Comparison of ENCODE assay signal across 20 cellular contexts in the genomic region with DNA sequence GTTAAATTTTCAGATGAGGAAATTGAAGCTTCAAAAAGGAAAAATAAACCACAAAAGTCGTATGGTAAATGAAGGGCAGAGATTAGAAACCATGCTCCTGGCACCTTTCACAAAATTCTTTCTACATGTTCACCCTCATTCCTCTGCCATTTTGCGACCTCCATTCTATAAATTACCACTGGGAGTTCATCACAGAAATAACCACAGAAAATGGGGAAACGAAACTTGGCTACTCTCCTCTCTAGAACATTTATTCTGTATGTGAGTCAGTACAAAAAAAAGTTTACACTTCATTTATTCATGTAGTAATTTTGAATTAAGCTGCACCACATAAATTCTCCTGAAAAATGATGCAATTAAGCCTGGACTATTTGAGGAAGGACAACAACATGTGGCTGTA.
DNase-seq lines count a peak whose midpoint lies in the region; ATAC-seq, FAIRE-seq and TF ChIP-seq lines count a peak whose summit lies in the region.
"Had no signal": no experiment of that assay in that cellular context is flagged by ENCODE, and none has a peak within 500 bp of the region (broad histone marks: within the 10 kb centered on the region; RNA-seq: fewer than 3 reads in every experiment).

No MANE protein-coding gene starts in this region.

- H3K4me3 Mint-ChIP-seq in HFFc6, result no peak overlapping the region
- H3K4me3 Mint-ChIP-seq: activated CD4-positive, alpha-beta T cell treated with anti-CD3 and anti-CD28 coated beads for 36 hours; activated naive CD8-positive, alpha-beta T cell treated with anti-CD3 and anti-CD28 coated beads, Interleukin-2, amount 10 ng/mL, durations not matched to agents 7 days and 5 days; nephron progenitor cell had no signal

- no peak overlapping the region for H3K4me3 ChIP-seq in fibroblast of pulmonary artery (replicated peaks; ENCODE audit: low read depth, low read length)
- H3K4me3 ChIP-seq: lower lobe of right lung, MG63, sigmoid colon had no signal

- H3K27ac Mint-ChIP-seq in HFFc6, result no peak overlapping the region
- H3K27ac Mint-ChIP-seq: activated CD4-positive, alpha-beta T cell treated with anti-CD3 and anti-CD28 coated beads for 36 hours; activated naive CD8-positive, alpha-beta T cell treated with anti-CD3 and anti-CD28 coated beads, Interleukin-2, amount 10 ng/mL, durations not matched to agents 7 days and 5 days; nephron progenitor cell had no signal

- no peaks in the 10 kb centered on the region for H3K36me3 Mint-ChIP-seq in HFFc6 (ENCODE audit: low read depth)
- H3K36me3 Mint-ChIP-seq: activated naive CD8-positive, alpha-beta T cell treated with anti-CD3 and anti-CD28 coated beads, Interleukin-2, amount 10 ng/mL, durations not matched to agents 7 days and 5 days had no signal

- TF ChIP-seq POLR2A in GM12892 (IDR thresholded peaks at IDR 0.05; ENCODE audit: low read depth, low read length), result no peak

- TF ChIP-seq CTCF in fibroblast of pulmonary artery (IDR thresholded peaks at IDR 0.05; ENCODE audit: low read length, missing control alignments) (no peak), HFFc6 (IDR thresholded peaks at IDR 0.05) (no peak)

- H3K4me1 Mint-ChIP-seq in HFFc6 (ENCODE audit: low read depth), result no peaks in the 10 kb centered on the region
- H3K4me1 Mint-ChIP-seq: activated CD4-positive, alpha-beta T cell treated with anti-CD3 and anti-CD28 coated beads for 36 hours; activated naive CD8-positive, alpha-beta T cell treated with anti-CD3 and anti-CD28 coated beads, Interleukin-2, amount 10 ng/mL, durations not matched to agents 7 days and 5 days; nephron progenitor cell had no signal

- DNase-seq in GM12892 (ENCODE audit: insufficient read length) (no peak), NAMALWA (ENCODE audit: low spot score) (peak; percentile 63), fibroblast of pulmonary artery (ENCODE audit: low read depth) (peak; percentile 11), HFFc6 (no peak), cerebellum (ENCODE audit: low spot score) (no peak)
- DNase-seq: activated CD4-positive, alpha-beta T cell treated with anti-CD3 and anti-CD28 coated beads for 36 hours; activated naive CD8-positive, alpha-beta T cell treated with anti-CD3 and anti-CD28 coated beads, Interleukin-2, amount 10 ng/mL, durations not matched to agents 7 days and 5 days; DND-41; lower lobe of right lung; MG63; NCI-H2227 treated with DMSO at 0.1 percent for 48 hours; nephron progenitor cell; sigmoid colon; stimulated activated naive CD4-positive, alpha-beta T cell treated with Interleukin-2 at 50 U/mL for 16 hours had no signal

- H3K27me3 Mint-ChIP-seq in HFFc6 (ENCODE audit: insufficient read depth), result no peaks in the 10 kb centered on the region
- H3K27me3 Mint-ChIP-seq: activated CD4-positive, alpha-beta T cell treated with anti-CD3 and anti-CD28 coated beads for 36 hours; activated naive CD8-positive, alpha-beta T cell treated with anti-CD3 and anti-CD28 coated beads, Interleukin-2, amount 10 ng/mL, durations not matched to agents 7 days and 5 days had no signal

- peaks cover 18% of the 10 kb centered on the region for H3K9me3 Mint-ChIP-seq in HFFc6
- H3K9me3 Mint-ChIP-seq: activated naive CD8-positive, alpha-beta T cell treated with anti-CD3 and anti-CD28 coated beads, Interleukin-2, amount 10 ng/mL, durations not matched to agents 7 days and 5 days; nephron progenitor cell had no signal

- FAIRE-seq in GM12892 (lab: Jason Lieb, UNC), result peak; percentile 87
- FAIRE-seq: colon, GM18507, RCC 7860 had no signal

- ATAC-seq in GM21786 (IDR thresholded peaks at IDR 0.05; ENCODE audit: unreplicated experiment), result peak; percentile 41
- no peak for ATAC-seq in HG03139 (IDR thresholded peaks at IDR 0.05; ENCODE audit: unreplicated experiment)
- ATAC-seq in GM21515 (IDR thresholded peaks at IDR 0.05; ENCODE audit: unreplicated experiment), result no peak
- ATAC-seq: activated CD4-positive, alpha-beta T cell treated with anti-CD3 and anti-CD28 coated beads for 36 hours; lower lobe of right lung had no signal

Comparison
In these comparisons a context has a peak if more than half of its experiments do, and no peak if none do; other contexts are left out.
1. DNase-seq: peak in NAMALWA (single experiment) and fibroblast of pulmonary artery (single experiment); none in GM12892 (single experiment), HFFc6 (single experiment) and cerebellum (single experiment).